8 cellular contexts compared by ENCODE assay signal in the genomic region with DNA sequence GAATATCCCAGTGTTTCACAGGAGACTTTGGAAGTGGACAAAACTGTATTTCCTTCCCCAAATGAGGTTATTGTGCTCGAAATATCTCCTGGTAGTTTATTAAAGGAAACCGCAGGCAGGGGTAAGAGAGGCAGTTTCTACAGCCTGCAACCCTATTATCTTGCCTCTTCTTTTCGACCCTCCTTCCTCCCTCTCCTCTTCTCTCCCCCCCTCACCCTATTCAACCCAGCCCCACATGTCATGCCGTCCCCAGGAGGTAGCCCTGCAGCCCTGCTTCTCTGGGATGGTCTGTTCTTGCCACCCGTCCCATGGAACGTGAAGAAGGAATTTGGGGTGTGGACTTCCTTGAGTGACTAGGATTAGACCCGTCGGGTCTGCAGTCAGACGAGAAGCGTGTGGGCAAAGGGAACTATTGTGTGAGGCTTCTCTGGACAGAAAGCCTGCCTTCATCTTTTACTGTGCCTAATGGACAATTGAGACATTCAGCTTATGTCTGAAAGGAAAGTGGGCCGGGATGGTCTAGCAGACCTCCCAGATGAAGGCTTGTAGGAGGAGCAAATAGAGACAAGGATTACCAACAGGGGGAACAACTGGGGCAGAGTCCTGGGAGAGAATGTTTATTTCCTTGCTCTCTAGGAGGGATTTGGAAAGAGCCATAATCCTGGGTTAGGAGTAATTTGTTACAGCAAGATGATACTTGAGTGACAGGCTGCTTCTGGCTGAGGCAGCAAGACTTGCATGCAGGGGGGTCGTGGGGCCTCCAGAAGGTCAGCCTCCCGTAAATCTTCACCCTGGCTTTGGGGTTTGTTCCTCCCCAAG.
DNase-seq lines count a peak whose midpoint lies in the region; ATAC-seq and FAIRE-seq lines count a peak whose summit lies in the region.

No MANE protein-coding gene starts in this region.

- H3K27me3 ChIP-seq in HUES48 (ENCODE audit: control insufficient read depth, insufficient read depth, low read length) (no peaks in the 10 kb centered on the region), small intestine (ENCODE audit: control insufficient read depth in 2 of 2, insufficient read depth in 2 of 2, low read length in 2 of 2) (no peaks in the 10 kb centered on the region)

- FAIRE-seq in small intestine (lab: Jason Lieb, UNC): no peak

- peak; percentile 68 for DNase-seq in brain pericyte (ENCODE audit: low read depth, low spot score)
- peak; percentile 17 to 39 for DNase-seq in hippocampal formation (lab: John Stamatoyannopoulos, UW)
- peak; percentile 50 for DNase-seq in small intestine
- DNase-seq in stimulated activated naive CD8-positive, alpha-beta T cell treated with anti-CD3 and anti-CD28 coated beads, Interleukin-15, amount 100 ng/mL, for 72 hours: no peak
- DNase-seq in NK-92 (lab: John Stamatoyannopoulos, UW; ENCODE audit: unreplicated experiment): no peak

- H3K9me3 ChIP-seq in HUES48 (ENCODE audit: control insufficient read depth, insufficient read depth, low read length) (no peaks in the 10 kb centered on the region), small intestine (ENCODE audit: control insufficient read depth, low read depth) (no peaks in the 10 kb centered on the region)

- no peaks in the 10 kb centered on the region for H3K9me3 Mint-ChIP-seq in stimulated activated naive CD8-positive, alpha-beta T cell treated with anti-CD3 and anti-CD28 coated beads, Interleukin-15, amount 100 ng/mL, for 72 hours
- H3K9me3 Mint-ChIP-seq in activated T-helper 17 cell treated with anti-CD3 and anti-CD28 coated beads, Interleukin-2, amount 50 U/mL, for 72 hours: no peaks in the 10 kb centered on the region

- peaks cover 8% of the 10 kb centered on the region for H3K36me3 ChIP-seq in HUES48 (ENCODE audit: control insufficient read depth, insufficient read depth, low read length)
- H3K36me3 ChIP-seq in small intestine (ENCODE audit: control insufficient read depth in 2 of 2, insufficient read depth in 2 of 2, low read length in 2 of 2): no peaks in the 10 kb centered on the region

- no peak overlapping the region for H3K27ac Mint-ChIP-seq in stimulated activated naive CD8-positive, alpha-beta T cell treated with anti-CD3 and anti-CD28 coated beads, Interleukin-15, amount 100 ng/mL, for 72 hours
- H3K27ac Mint-ChIP-seq in activated T-helper 17 cell treated with anti-CD3 and anti-CD28 coated beads, Interleukin-2, amount 50 U/mL, for 72 hours: no peak overlapping the region

- H3K4me3 ChIP-seq in HUES48 (ENCODE audit: low read depth, low read length) (no peak overlapping the region), small intestine (ENCODE audit: low read depth in 1 of 2, low read length in 2 of 2) (no peak overlapping the region)

- H3K4me1 ChIP-seq in HUES48 (ENCODE audit: control insufficient read depth, insufficient read depth, low read length) (peaks cover 40% of the 10 kb centered on the region), small intestine (ENCODE audit: control insufficient read depth in 2 of 2, insufficient read depth in 1 of 2, low read depth in 1 of 2, low read length in 1 of 2) (peaks cover 0 to 15% of the 10 kb centered on the region in 2 donors)

- no peak overlapping the region for H3K4me3 Mint-ChIP-seq in stimulated activated naive CD8-positive, alpha-beta T cell treated with anti-CD3 and anti-CD28 coated beads, Interleukin-15, amount 100 ng/mL, for 72 hours
- H3K4me3 Mint-ChIP-seq in activated T-helper 17 cell treated with anti-CD3 and anti-CD28 coated beads, Interleukin-2, amount 50 U/mL, for 72 hours: no peak overlapping the region

- no peak overlapping the region for H3K9ac ChIP-seq in HUES48 (ENCODE audit: low read depth, low read length)

- no peak for ATAC-seq in stimulated activated naive CD8-positive, alpha-beta T cell treated with anti-CD3 and anti-CD28 coated beads, Interleukin-15, amount 100 ng/mL, for 72 hours
- no peak for ATAC-seq in activated T-helper 17 cell treated with anti-CD3 and anti-CD28 coated beads, Interleukin-2, amount 50 U/mL, for 72 hours (replicated peaks)
- ATAC-seq in GM19455 (IDR thresholded peaks at IDR 0.05; ENCODE audit: unreplicated experiment): no peak

- H3K27ac ChIP-seq in HUES48 (ENCODE audit: low read depth, low read length) (peak overlapping the region; percentile 47), small intestine (ENCODE audit: low read depth in 1 of 2, low read length in 1 of 2) (peak overlapping the region in 1 of 2 donors; percentile 12)

- no peaks in the 10 kb centered on the region for H3K36me3 Mint-ChIP-seq in activated T-helper 17 cell treated with anti-CD3 and anti-CD28 coated beads, Interleukin-2, amount 50 U/mL, for 72 hours (ENCODE audit: low read depth)

- H3K27me3 Mint-ChIP-seq in stimulated activated naive CD8-positive, alpha-beta T cell treated with anti-CD3 and anti-CD28 coated beads, Interleukin-15, amount 100 ng/mL, for 72 hours: peaks cover 31% of the 10 kb centered on the region
- H3K27me3 Mint-ChIP-seq in activated T-helper 17 cell treated with anti-CD3 and anti-CD28 coated beads, Interleukin-2, amount 50 U/mL, for 72 hours: peaks cover 20% of the 10 kb centered on the region

- 20 to 38% (median 27%) methylated on average over 13 of the region's 13 CpGs for WGBS in small intestine, 3 donors

- H3K4me1 Mint-ChIP-seq in stimulated activated naive CD8-positive, alpha-beta T cell treated with anti-CD3 and anti-CD28 coated beads, Interleukin-15, amount 100 ng/mL, for 72 hours: peaks cover 16% of the 10 kb centered on the region
- H3K4me1 Mint-ChIP-seq in activated T-helper 17 cell treated with anti-CD3 and anti-CD28 coated beads, Interleukin-2, amount 50 U/mL, for 72 hours: peaks cover 5% of the 10 kb centered on the region

Comparison
In these comparisons a context has a peak if more than half of its experiments do, and no peak if none do; other contexts are left out.
1. DNase-seq: peak in brain pericyte (single experiment), hippocampal formation (2 of 2) and small intestine (single experiment); none in stimulated activated naive CD8-positive, alpha-beta T cell treated with anti-CD3 and anti-CD28 coated beads, Interleukin-15, amount 100 ng/mL, for 72 hours (0 of 2) and NK-92 (single experiment).